ENCODE assay signal across 8 cellular contexts in genomic region chr19:41218615-41219507, GRCh38. TPM values are rescaled to one million over a fixed set of nuclear protein-coding genes. Genes with fewer than 3 reads are reported as not detected.
DNase-seq lines count a peak whose midpoint lies in the region; ATAC-seq and FAIRE-seq lines count a peak whose summit lies in the region.

Gene AXL (plus strand): TSS chr19:41219223. CDS start chr19:41219393, 170 bp downstream.

- H3K27me3 ChIP-seq in neuronal stem cell (ENCODE audit: control insufficient read depth in 3 of 3, insufficient read depth in 3 of 3, low read depth in 1 of 3, low read length in 3 of 3), result no peaks in the 10 kb centered on the region

- H4K91ac ChIP-seq in neuronal stem cell (ENCODE audit: low read depth, low read length, poor library complexity), result peak within 1 kb of the TSS; percentile 82

- peak within 1 kb of the TSS; percentile 62 for H3K23ac ChIP-seq in neuronal stem cell (ENCODE audit: low read depth, low read length, poor library complexity)

- WGBS in neuronal stem cell (ENCODE audit: extremely low coverage in 2 of 2, insufficient read length in 2 of 2, insufficient replicate concordance in 1 of 2), 2 donors, result no CpG with 5 or more reads among the region's 32 CpGs

- H2AK5ac ChIP-seq in neuronal stem cell (ENCODE audit: low read depth, low read length), result peak within 1 kb of the TSS; percentile 95

- H3K4me2 ChIP-seq in neuronal stem cell (ENCODE audit: insufficient read depth, low read length, poor library complexity, severe bottlenecking), result peak within 1 kb of the TSS; percentile 84

- H2BK15ac ChIP-seq in neuronal stem cell (ENCODE audit: low read length), result peak within 1 kb of the TSS; percentile 82

- peak within 1 kb of the TSS; percentile 56 to 86 for H3K4me3 ChIP-seq in neuronal stem cell (ENCODE audit: low read length in 2 of 2)

- H4K8ac ChIP-seq in neuronal stem cell (ENCODE audit: low read depth, low read length), result peak within 1 kb of the TSS; percentile 3

- peak within 1 kb of the TSS; percentile 98 for H2BK5ac ChIP-seq in neuronal stem cell (ENCODE audit: low read length)

- peak within 1 kb of the TSS; percentile 69 for H2BK120ac ChIP-seq in neuronal stem cell (ENCODE audit: low read depth, low read length)

- peak within 1 kb of the TSS; percentile 86 for H3K4ac ChIP-seq in neuronal stem cell (ENCODE audit: low read length)

- peak within 1 kb of the TSS; percentile 98 for H3K27ac ChIP-seq in neuronal stem cell (replicated peaks; ENCODE audit: low read length)

- peak within 1 kb of the TSS; percentile 99 for H2BK12ac ChIP-seq in neuronal stem cell (ENCODE audit: low read length)

- H3K4me1 ChIP-seq in ES-I3 (ENCODE audit: insufficient read depth, low read length) (peaks cover 19% of the 10 kb centered on the region), neuronal stem cell (ENCODE audit: control insufficient read depth in 2 of 2, insufficient read depth in 1 of 2, low read depth in 1 of 2, low read length in 2 of 2) (peaks cover 18 to 26% of the 10 kb centered on the region in 2 donors)

- H3K9ac ChIP-seq in ES-I3 (ENCODE audit: low read depth, low read length), result peak within 1 kb of the TSS; percentile 87
- H3K9ac ChIP-seq in neuronal stem cell (ENCODE audit: low read depth, low read length, poor library complexity), result peak within 1 kb of the TSS; percentile 95

- peak within 1 kb of the TSS; percentile 99 for H3K18ac ChIP-seq in neuronal stem cell (ENCODE audit: low read length)

- H3K9me3 ChIP-seq in ES-I3 (ENCODE audit: control insufficient read depth, insufficient read depth, low read length) (no peaks in the 10 kb centered on the region), neuronal stem cell (replicated peaks in 1 of 2; ENCODE audit: control insufficient read depth in 2 of 2, insufficient read depth in 1 of 2, low read depth in 1 of 2, low read length in 2 of 2) (peaks cover 0 to 2% of the 10 kb centered on the region in 2 donors)

- DNase-seq in glomerular endothelial cell (ENCODE audit: extremely low read depth, low read depth, low spot score), result no peak
- peak; percentile 86 for DNase-seq in neuronal stem cell (ENCODE audit: low spot score)
- DNase-seq in NCI-H82 treated with DMSO at 0.1 percent for 48 hours (lab: John Stamatoyannopoulos, UW; ENCODE audit: unreplicated experiment), result no peak
- no peak for DNase-seq in stimulated activated CD4-positive, alpha-beta T cell treated with anti-CD3 and anti-CD28 coated beads, Interleukin-15, amount 100 ng/mL, for 24 hours
- DNase-seq in SIG-M5 treated with dmso at 0.1 percent for 504 hours (lab: John Stamatoyannopoulos, UW; ENCODE audit: unreplicated experiment), result no peak

- peak within 1 kb of the TSS; percentile 81 for H2AFZ ChIP-seq in neuronal stem cell (ENCODE audit: low read length)

- H3K14ac ChIP-seq in neuronal stem cell (ENCODE audit: low read length), result peak within 1 kb of the TSS; percentile 32

- no peak for ATAC-seq in HG03439 (IDR thresholded peaks at IDR 0.05; ENCODE audit: unreplicated experiment)

- H3K36me3 ChIP-seq in ES-I3 (ENCODE audit: insufficient read depth, low read length) (no peaks in the 10 kb centered on the region), neuronal stem cell (replicated peaks in 1 of 2; ENCODE audit: control insufficient read depth in 2 of 2, insufficient read depth in 2 of 2, low read length in 2 of 2) (peaks cover 10 to 11% of the 10 kb centered on the region in 2 donors)

- H3K79me1 ChIP-seq in neuronal stem cell (ENCODE audit: low read depth, low read length), result peaks cover 20% of the 10 kb centered on the region

- peak; percentile 9 for FAIRE-seq in TTC549 (lab: Jason Lieb, UNC)

RNA-seq across cellular contexts. Expression of gene AXL, which starts in this region (rescaled TPM):
- 64.5 and 89.8 TPM in 2 replicates for total RNA-seq in glomerular endothelial cell
- polyA plus RNA-seq in neuronal stem cell (2013, experiment 1 of 2), result 35.0 TPM
- 35.2 TPM for polyA plus RNA-seq in neuronal stem cell (2013, experiment 2 of 2)
